In the genomic region with DNA sequence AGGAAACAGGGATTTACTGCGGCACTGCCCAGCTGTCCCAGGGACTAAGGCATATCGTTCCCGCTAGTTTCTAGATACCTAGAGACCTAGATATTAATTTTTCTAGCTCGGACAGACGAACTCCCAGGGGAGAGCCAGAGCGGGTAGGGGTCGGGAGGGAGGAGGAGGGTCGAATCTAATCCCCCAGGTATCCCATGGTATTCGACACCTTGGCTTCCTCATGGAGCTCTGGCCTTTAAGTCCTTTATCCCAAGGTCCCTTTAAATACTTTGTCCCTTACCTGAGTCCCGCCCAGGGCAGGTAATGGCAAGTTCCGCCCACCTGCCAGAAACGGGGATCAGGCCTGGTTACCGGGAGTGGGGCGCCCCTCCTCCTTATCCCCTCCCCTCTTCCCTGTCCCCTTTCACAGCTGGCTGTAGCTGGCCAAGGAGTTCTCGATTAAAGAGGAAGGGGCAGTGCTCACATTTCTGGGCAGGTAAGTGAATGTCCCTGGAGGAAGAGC, we compare ENCODE assay signal across 8 cellular contexts. TPM values are rescaled to one million over a fixed set of nuclear protein-coding genes. Genes with fewer than 3 reads are reported as not detected.
A peak's percentile ranks its signal among the peaks of the same experiment; 100 is the strongest.
DNase-seq lines count a peak whose midpoint lies in the region; ATAC-seq, FAIRE-seq and TF ChIP-seq lines count a peak whose summit lies in the region.

A gene (plus strand): TSS at position 310 of the 502 bp plus-strand sequence. CDS start 1,904 bp downstream, outside the sequence.

- peak within 1 kb of the TSS; percentile 99 for H3K4me3 Mint-ChIP-seq in neural progenitor cell

- dilution Hi-C loops in endothelial cell of umbilical vein (cut with MboI; ENCODE audit: extremely low pct_ligation_motif_present, low sequenced_read_pairs) = no loop called here

- H3K27me3 Mint-ChIP-seq in neural progenitor cell (ENCODE audit: insufficient read depth, low read depth) = peaks cover 5% of the 10 kb centered on the region

- no peaks in the 10 kb centered on the region for H3K9me1 ChIP-seq in endothelial cell of umbilical vein (replicated peaks; ENCODE audit: control insufficient read depth, extremely low read depth, insufficient read depth, low read length)

- intact Hi-C loops in endothelial cell of umbilical vein (cut with micrococcal nuclease) = no loop called here

- H3K4me1 ChIP-seq in endothelial cell of umbilical vein (ENCODE audit: control insufficient read depth, extremely low read depth, insufficient read depth, low read length) = peaks cover 15% of the 10 kb centered on the region
- H3K4me1 ChIP-seq in neural progenitor cell = peaks cover 18% of the 10 kb centered on the region

- peak within 1 kb of the TSS; percentile 21 for H3K27ac ChIP-seq in endothelial cell of umbilical vein (ENCODE audit: insufficient read depth, low read depth, low read length)
- H3K27ac ChIP-seq in neural progenitor cell = no peak within 1 kb of the TSS

- H3K36me3 ChIP-seq in endothelial cell of umbilical vein (ENCODE audit: control insufficient read depth in 2 of 2, extremely low read depth in 1 of 2, insufficient read depth in 2 of 2, low read length in 2 of 2) (no peaks in the 10 kb centered on the region), neural progenitor cell (no peaks in the 10 kb centered on the region)

- FAIRE-seq in endothelial cell of umbilical vein (lab: Jason Lieb, UNC) = no peak

- H3K4me3 ChIP-seq in endothelial cell of umbilical vein (replicated peaks in 1 of 3; ENCODE audit: insufficient read depth in 1 of 3, low read depth in 1 of 3, low read length in 3 of 3) = peak within 1 kb of the TSS; percentile 44 to 84 (median 61)
- peak within 1 kb of the TSS; percentile 80 for H3K4me3 ChIP-seq in neural progenitor cell

- DNase-seq in COLO668 (lab: John Stamatoyannopoulos, UW; ENCODE audit: unreplicated experiment) (peak; percentile 33), NCI-H748 treated with DMSO at 0.1 percent for 48 hours (lab: John Stamatoyannopoulos, UW) (peak; percentile 57), endothelial cell of umbilical vein (ENCODE audit: low read depth, low spot score) (no peak), neural progenitor cell (ENCODE audit: low spot score) (no peak), G401 (ENCODE audit: low spot score) (no peak), NCI-H2029 treated with DMSO at 0.1 percent for 48 hours (lab: John Stamatoyannopoulos, UW) (no peak)

- in situ Hi-C loops in G401 (cut with HindIII; ENCODE audit: low sequenced_read_pairs) = no loop called here

- CTCF ChIA-PET in endothelial cell of umbilical vein (lab: Charles Lee) = interaction anchor here (1.1 to 2.9 kb wide), 6 partner anchors 9 to 109 kb away, joined by 3 to 39 read pairs (median 3); a partner anchor contains a TSS

- POLR2A ChIA-PET in endothelial cell of umbilical vein (lab: Charles Lee) = interaction anchor here (0.7 to 2.1 kb wide), 6 partner anchors 9 to 86 kb away, joined by 3 to 11 read pairs (median 6); a partner anchor contains a TSS

- peaks cover 27% of the 10 kb centered on the region for H3K79me2 ChIP-seq in endothelial cell of umbilical vein (ENCODE audit: control insufficient read depth, insufficient read depth, low read length)
- peaks cover 43% of the 10 kb centered on the region for H3K79me2 ChIP-seq in neural progenitor cell (ENCODE audit: low read depth)

- ATAC-seq in GM21576 (IDR thresholded peaks at IDR 0.05; ENCODE audit: unreplicated experiment) = no peak
- no peak for ATAC-seq in GM21825 (IDR thresholded peaks at IDR 0.05; ENCODE audit: unreplicated experiment)

- H3K4me2 ChIP-seq in endothelial cell of umbilical vein (ENCODE audit: insufficient read depth, low read length) = peak within 1 kb of the TSS; percentile 62
- peak within 1 kb of the TSS; percentile 86 for H3K4me2 ChIP-seq in neural progenitor cell

- H2AFZ ChIP-seq in endothelial cell of umbilical vein (ENCODE audit: low read depth, low read length) (peak within 1 kb of the TSS; percentile 92), neural progenitor cell (replicated peaks) (peak within 1 kb of the TSS; percentile 97)

- H3K4me1 Mint-ChIP-seq in neural progenitor cell = peaks cover 32% of the 10 kb centered on the region

- H3K9ac ChIP-seq in endothelial cell of umbilical vein (replicated peaks; ENCODE audit: extremely low read depth, insufficient read depth, low read length) (peak within 1 kb of the TSS; percentile 82), neural progenitor cell (peak within 1 kb of the TSS; percentile 89)

- no TSS peak for BruUV-seq in endothelial cell of umbilical vein (replicated peaks; lab: Mats Ljungman, UMichigan)

- H3K27ac Mint-ChIP-seq in neural progenitor cell = peak within 1 kb of the TSS; percentile 98

- no peak for TF ChIP-seq POLR2A in endothelial cell of umbilical vein (IDR thresholded peaks at IDR 0.05; ENCODE audit: low read depth, low read length)

- no peaks in the 10 kb centered on the region for H3K36me3 Mint-ChIP-seq in neural progenitor cell

- H3K27me3 ChIP-seq in endothelial cell of umbilical vein (ENCODE audit: control insufficient read depth in 2 of 2, insufficient read depth in 2 of 2, low read length in 2 of 2) (no peaks in the 10 kb centered on the region), neural progenitor cell (no peaks in the 10 kb centered on the region)

- no peaks in the 10 kb centered on the region for H3K9me3 Mint-ChIP-seq in neural progenitor cell

- peaks cover 19% of the 10 kb centered on the region for H3F3A ChIP-seq in neural progenitor cell (ENCODE audit: low read depth)

- H3K9me3 ChIP-seq in endothelial cell of umbilical vein (replicated peaks; ENCODE audit: control insufficient read depth, insufficient read depth, low read length) = no peaks in the 10 kb centered on the region
- no peaks in the 10 kb centered on the region for H3K9me3 ChIP-seq in neural progenitor cell (ENCODE audit: low read depth)

- no peaks in the 10 kb centered on the region for H4K20me1 ChIP-seq in endothelial cell of umbilical vein (replicated peaks; ENCODE audit: control insufficient read depth, extremely low read depth, insufficient read depth, low read length)
- peaks cover 15% of the 10 kb centered on the region for H4K20me1 ChIP-seq in neural progenitor cell (ENCODE audit: low read depth)

- TF ChIP-seq CTCF in endothelial cell of umbilical vein (IDR thresholded peaks at IDR 0.05; ENCODE audit: extremely low read depth in 1 of 2, insufficient read depth in 1 of 2, low read depth in 1 of 2, low read length in 2 of 2) (no peak), neural progenitor cell (IDR thresholded peaks at IDR 0.05) (no peak)

TF ChIP-seq in endothelial cell of umbilical vein, 7 proteins besides CTCF, POLR2A, EP300 and RAD21:
- TF ChIP-seq JUN (IDR thresholded peaks at IDR 0.05; ENCODE audit: borderline replicate concordance, insufficient read depth, insufficient read length, low read depth) = no peak
TF ChIP-seq in endothelial cell of umbilical vein: peak in this region for 0.

RNA-seq across cellular contexts. Expression of the gene that starts here (rescaled TPM):
- 1.5 and 2.6 TPM in 2 replicates for total RNA-seq in endothelial cell of umbilical vein
- 2.9 and 3.0 TPM in 2 replicates for polyA plus RNA-seq in endothelial cell of umbilical vein
- 1.5 and 2.8 TPM in 2 replicates for polyA plus RNA-seq in endothelial cell of umbilical vein (2011; cell fraction: cytosol; rRNA removed)
- 1.3 and 2.4 TPM in 2 replicates for polyA plus RNA-seq in endothelial cell of umbilical vein (2011; cell fraction: nucleus; rRNA removed)
- polyA plus RNA-seq in endothelial cell of umbilical vein (2012) = 2.2 and 4.0 TPM in 2 replicates
- polyA minus RNA-seq in endothelial cell of umbilical vein = 0.62 and 2.1 TPM in 2 replicates
- 3.9 TPM for polyA minus RNA-seq in endothelial cell of umbilical vein (2011; cell fraction: cytosol; rRNA and poly(A)+ RNA removed)
- polyA minus RNA-seq in endothelial cell of umbilical vein (2011; cell fraction: nucleus; rRNA and poly(A)+ RNA removed) = 1.0 and 2.4 TPM in 2 replicates
- total RNA-seq in neural progenitor cell (ENCODE audit: low replicate concordance) = 0.09 and 0.68 TPM in 2 replicates
- total RNA-seq in G401 (2014; rRNA removed; shearing (Covaris generic)) = 1.9 TPM in 1 of 2 replicates, not detected in the other

Comparison
In these comparisons a context has a peak if more than half of its experiments do, and no peak if none do; other contexts are left out.
1. DNase-seq: peak in COLO668 (single experiment) and NCI-H748 treated with DMSO at 0.1 percent for 48 hours (single experiment); none in endothelial cell of umbilical vein (single experiment), neural progenitor cell (single experiment), G401 (single experiment) and NCI-H2029 treated with DMSO at 0.1 percent for 48 hours (single experiment).